Comparison of ENCODE assay signal across 28 cellular contexts in the genomic region with DNA sequence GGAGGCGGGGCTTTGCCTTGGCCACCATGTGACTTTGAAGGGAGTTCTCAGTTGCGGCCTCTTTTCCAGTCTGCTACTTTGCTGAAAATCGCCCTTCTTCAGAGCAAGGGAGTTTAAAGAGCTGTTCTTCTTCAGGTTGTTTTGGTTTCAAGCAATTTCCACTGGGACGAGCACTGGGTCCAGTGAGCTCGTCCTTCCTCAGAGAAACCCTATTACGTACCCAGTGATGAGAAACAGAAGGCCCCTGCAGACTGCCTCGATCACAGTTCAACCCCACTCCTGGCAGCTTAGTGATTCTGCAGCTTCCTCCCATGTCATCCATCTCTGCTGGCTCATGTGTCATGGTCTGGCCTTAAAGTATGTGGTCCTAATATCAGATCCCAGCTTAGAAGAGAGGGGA. TPM values are rescaled to one million over a fixed set of nuclear protein-coding genes. Genes with fewer than 3 reads are reported as not detected.
"Had no signal": no experiment of that assay in that cellular context is flagged by ENCODE, and none has a peak within 500 bp of the region (broad histone marks: within the 10 kb centered on the region; RNA-seq: fewer than 3 reads in every experiment).

No MANE protein-coding gene starts in this region.

- H3K9me3 ChIP-seq: esophagus squamous epithelium, psoas muscle, right atrium auricular region, spleen, thyroid gland, upper lobe of right lung had no signal

- H3K4me1 Mint-ChIP-seq: activated B cell treated with CpG ODN at 0.5 μM for 24 hours; activated CD8-positive, alpha-beta memory T cell treated with anti-CD3 and anti-CD28 coated beads, Interleukin-2, amount 10 ng/mL, durations not matched to agents 7 days and 5 days; naive thymus-derived CD4-positive, alpha-beta T cell had no signal

- FAIRE-seq: colon, frontal cortex, islet of Langerhans had no signal

- H3K4me1 ChIP-seq: parathyroid adenoma, psoas muscle, right atrium auricular region, spleen, thyroid gland, upper lobe of right lung had no signal

- H3K9ac ChIP-seq: parathyroid adenoma had no signal

- H2AFZ ChIP-seq: parathyroid adenoma had no signal

- H3K27ac ChIP-seq: esophagus squamous epithelium, parathyroid adenoma, psoas muscle, right atrium auricular region, spleen, thyroid gland, upper lobe of right lung had no signal

- H3K27ac Mint-ChIP-seq: activated B cell treated with CpG ODN at 0.5 μM for 24 hours; activated CD8-positive, alpha-beta memory T cell treated with anti-CD3 and anti-CD28 coated beads, Interleukin-2, amount 10 ng/mL, durations not matched to agents 7 days and 5 days; activated CD8-positive, alpha-beta T cell treated with anti-CD3 and anti-CD28 coated beads, Interleukin-2, amount 10 ng/mL, durations not matched to agents 7 days and 5 days; activated naive CD4-positive, alpha-beta T cell treated with anti-CD3 and anti-CD28 coated beads, Interleukin-2, amount 50 U/mL, for 72 hours; activated T-cell treated with anti-CD3 and anti-CD28 coated beads, Interleukin-2, amount 50 U/mL, for 72 hours; naive thymus-derived CD4-positive, alpha-beta T cell; stimulated activated naive CD8-positive, alpha-beta T cell treated with anti-CD3 and anti-CD28 coated beads, Interleukin-15, Interleukin-2, amounts not matched to agents 100 ng/mL and 50 ng/mL, for 24 hours had no signal

- H3K36me3 ChIP-seq: esophagus squamous epithelium, right atrium auricular region, spleen, thyroid gland, upper lobe of right lung had no signal

- H3K27me3 ChIP-seq: esophagus squamous epithelium, right atrium auricular region, thyroid gland, upper lobe of right lung had no signal

- H3K79me2 ChIP-seq: parathyroid adenoma had no signal

- H3K4me3 Mint-ChIP-seq: activated B cell treated with CpG ODN at 0.5 μM for 24 hours; activated CD8-positive, alpha-beta memory T cell treated with anti-CD3 and anti-CD28 coated beads, Interleukin-2, amount 10 ng/mL, durations not matched to agents 7 days and 5 days; activated CD8-positive, alpha-beta T cell treated with anti-CD3 and anti-CD28 coated beads, Interleukin-2, amount 10 ng/mL, durations not matched to agents 7 days and 5 days; activated T-cell treated with anti-CD3 and anti-CD28 coated beads, Interleukin-2, amount 50 U/mL, for 72 hours; naive thymus-derived CD4-positive, alpha-beta T cell; stimulated activated naive CD8-positive, alpha-beta T cell treated with anti-CD3 and anti-CD28 coated beads, Interleukin-15, Interleukin-2, amounts not matched to agents 100 ng/mL and 50 ng/mL, for 24 hours had no signal

- H3K9me3 Mint-ChIP-seq: activated B cell treated with CpG ODN at 0.5 μM for 24 hours; activated naive CD4-positive, alpha-beta T cell treated with anti-CD3 and anti-CD28 coated beads, Interleukin-2, amount 50 U/mL, for 72 hours; activated T-cell treated with anti-CD3 and anti-CD28 coated beads, Interleukin-2, amount 50 U/mL, for 72 hours; naive thymus-derived CD4-positive, alpha-beta T cell; stimulated activated naive CD8-positive, alpha-beta T cell treated with anti-CD3 and anti-CD28 coated beads, Interleukin-15, Interleukin-2, amounts not matched to agents 100 ng/mL and 50 ng/mL, for 24 hours had no signal

- H3K36me3 Mint-ChIP-seq: activated CD8-positive, alpha-beta memory T cell treated with anti-CD3 and anti-CD28 coated beads, Interleukin-2, amount 10 ng/mL, durations not matched to agents 7 days and 5 days; activated naive CD4-positive, alpha-beta T cell treated with anti-CD3 and anti-CD28 coated beads, Interleukin-2, amount 50 U/mL, for 72 hours; naive thymus-derived CD4-positive, alpha-beta T cell had no signal

- ATAC-seq: activated CD8-positive, alpha-beta memory T cell treated with anti-CD3 and anti-CD28 coated beads, Interleukin-2, amount 10 ng/mL, durations not matched to agents 7 days and 5 days; activated CD8-positive, alpha-beta T cell treated with anti-CD3 and anti-CD28 coated beads, Interleukin-2, amount 10 ng/mL, durations not matched to agents 7 days and 5 days; activated naive CD4-positive, alpha-beta T cell treated with anti-CD3 and anti-CD28 coated beads, Interleukin-2, amount 50 U/mL, for 72 hours; activated T-cell treated with anti-CD3 and anti-CD28 coated beads, Interleukin-2, amount 50 U/mL, for 72 hours; naive thymus-derived CD4-positive, alpha-beta T cell; psoas muscle; upper lobe of right lung had no signal

- H3K4me3 ChIP-seq: esophagus squamous epithelium, psoas muscle, right atrium auricular region, spleen, thyroid gland, upper lobe of right lung had no signal

- DNase-seq: activated B cell treated with CpG ODN at 0.5 μM for 24 hours; activated CD8-positive, alpha-beta memory T cell treated with anti-CD3 and anti-CD28 coated beads, Interleukin-2, amount 10 ng/mL, durations not matched to agents 7 days and 5 days; activated CD8-positive, alpha-beta T cell treated with anti-CD3 and anti-CD28 coated beads, Interleukin-2, amount 10 ng/mL, durations not matched to agents 7 days and 5 days; activated naive CD4-positive, alpha-beta T cell; activated T-cell treated with anti-CD3 and anti-CD28 coated beads, Interleukin-2, amount 50 U/mL, for 72 hours; anterior cingulate cortex; dermis blood vessel endothelial cell; effector CD4-positive, alpha-beta T cell; esophagus squamous epithelium; glutamatergic neuron; mammary epithelial cell; midbrain; naive thymus-derived CD4-positive, alpha-beta T cell; nucleus accumbens; psoas muscle; spleen; stimulated activated CD4-positive, alpha-beta T cell treated with anti-CD3 and anti-CD28 coated beads, Interleukin-2, amount 100 ng/mL, for 48 hours; T-helper 2 cell; thyroid gland; upper lobe of right lung had no signal

RNA-seq across cellular contexts. Expression of a gene that starts 7.8 kb away (rescaled TPM):
- total RNA-seq: activated B cell treated with CpG ODN at 0.5 μM for 24 hours, dermis blood vessel endothelial cell had no signal

RNA-seq across cellular contexts. Expression of a gene that starts 27.7 kb away (rescaled TPM):
- total RNA-seq: activated B cell treated with CpG ODN at 0.5 μM for 24 hours had no signal
- polyA plus RNA-seq: neural cell had no signal
